In the genomic region with DNA sequence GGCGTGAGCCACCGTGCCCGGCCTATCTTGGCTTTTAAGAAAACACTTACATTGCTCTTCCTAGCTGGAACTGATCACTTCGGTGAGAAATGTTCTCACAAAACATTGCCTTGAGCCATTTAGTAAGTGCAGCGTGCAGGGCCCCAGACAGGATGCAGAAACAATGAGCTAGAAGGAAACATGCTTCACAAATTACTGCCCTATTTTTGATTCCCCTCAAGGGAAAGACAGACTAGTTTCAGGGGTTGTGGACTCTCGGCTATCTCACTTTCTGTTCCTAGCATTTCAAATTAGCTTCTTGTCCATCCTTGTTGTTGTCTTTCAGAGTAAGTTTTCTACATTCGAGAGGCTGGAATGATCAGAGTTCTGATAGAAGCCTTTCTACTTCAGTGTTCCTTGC, we compare ENCODE assay signal across 16 cellular contexts. TPM values are rescaled to one million over a fixed set of nuclear protein-coding genes. Genes with fewer than 3 reads are reported as not detected.
DNase-seq lines count a peak whose midpoint lies in the region; ATAC-seq, FAIRE-seq and TF ChIP-seq lines count a peak whose summit lies in the region.
"Had no signal": no experiment of that assay in that cellular context is flagged by ENCODE, and none has a peak within 500 bp of the region (broad histone marks: within the 10 kb centered on the region; RNA-seq: fewer than 3 reads in every experiment).

No MANE protein-coding gene starts in this region.

- POLR2A ChIA-PET in HepG2 (lab: Yijun Ruan, JAX) = no interaction called here

- H2AFZ ChIP-seq in HepG2 (ENCODE audit: low read length) = no peak overlapping the region

- H3K36me3 ChIP-seq in spleen = peaks cover 0 to 35% (median 10%) of the 10 kb centered on the region in 6 donors
- H3K36me3 ChIP-seq in HepG2 (replicated peaks in 1 of 2; ENCODE audit: control insufficient read depth in 1 of 2, insufficient read depth in 2 of 2, low read length in 2 of 2) = no peaks in the 10 kb centered on the region
- H3K36me3 ChIP-seq: uterus had no signal

- no TSS peak for BruUV-seq in HepG2 (replicated peaks; lab: Mats Ljungman, UMichigan)

- WGBS in spleen, 5 donors = 50 to 83% (median 73%) methylated on average over 7 of the region's 7 CpGs
- WGBS in HepG2 (ENCODE audit: low lambda C conversion rate) = over 99% methylated on average over 7 of the region's 7 CpGs

- H3K27me3 ChIP-seq in spleen (replicated peaks in 1 of 7) = no peaks in the 10 kb centered on the region
- H3K27me3 ChIP-seq in HepG2 (ENCODE audit: control insufficient read depth in 1 of 2, insufficient read depth in 2 of 2, low read length in 2 of 2) = no peaks in the 10 kb centered on the region
- H3K27me3 ChIP-seq: uterus had no signal

- H3K9ac ChIP-seq in HepG2 (ENCODE audit: insufficient read depth, low read depth, low read length) = no peak overlapping the region

- H4K20me1 ChIP-seq in HepG2 (ENCODE audit: insufficient read depth, low read length) = no peaks in the 10 kb centered on the region

- intact Hi-C loops in spleen (cut with DNase I; ENCODE audit: low total_unique reads) = no loop called here
- intact Hi-C loops in HepG2 (cut with micrococcal nuclease; ENCODE audit: unreplicated experiment) = no loop called here

- no peak for TF ChIP-seq RAD21 in HepG2 (CRISPR knock-in tag; IDR thresholded peaks at IDR 0.05)

- TF ChIP-seq CTCF in spleen (IDR thresholded peaks at IDR 0.05 in 8 of 11, conservative IDR thresholded peaks at IDR 0.05 in 3 of 11) (no peak), HepG2 (CRISPR knock-in tag; IDR thresholded peaks at IDR 0.05) (no peak)

- H3K4me3 ChIP-seq in spleen (no peak overlapping the region), HepG2 (replicated peaks in 1 of 3; ENCODE audit: insufficient read depth in 1 of 3, low read depth in 2 of 3, low read length in 3 of 3) (no peak overlapping the region)
- H3K4me3 ChIP-seq: uterus had no signal

- DNase-seq in spleen = no peak
- no peak for DNase-seq in NCI-H187 treated with DMSO at 0.1 percent for 48 hours (lab: John Stamatoyannopoulos, UW)
- no peak for DNase-seq in HepG2 (ENCODE audit: low spot score)
- no peak for DNase-seq in UCSD-AML1 (lab: John Stamatoyannopoulos, UW; ENCODE audit: unreplicated experiment)
- DNase-seq: activated T-cell treated with anti-CD3 and anti-CD28 coated beads, Interleukin-2, amount 50 U/mL, for 48 hours; DMS 273 treated with DMSO at 0.1 percent for 48 hours; erythroblast; NCI-H226; right cardiac atrium; uterus had no signal

- TF ChIP-seq EP300 in HepG2 (IDR thresholded peaks at IDR 0.05; ENCODE audit: low read depth in 2 of 2, low read length in 2 of 2) = no peak
- TF ChIP-seq EP300 in HepG2 (CRISPR knock-in tag; IDR thresholded peaks at IDR 0.05; ENCODE audit: borderline replicate concordance) = no peak

- H3K4me1 ChIP-seq in spleen = peaks cover 0 to 19% (median 3%) of the 10 kb centered on the region in 6 donors
- no peaks in the 10 kb centered on the region for H3K4me1 ChIP-seq in HepG2 (ENCODE audit: insufficient read depth, low read length)
- H3K4me1 ChIP-seq: uterus had no signal

- no peak overlapping the region for H3K4me2 ChIP-seq in HepG2 (ENCODE audit: low read depth, low read length)

- ATAC-seq in GM18909 (IDR thresholded peaks at IDR 0.05; ENCODE audit: poor library complexity, unreplicated experiment) (peak; percentile 72), GM21619 (IDR thresholded peaks at IDR 0.05; ENCODE audit: unreplicated experiment) (peak; percentile 84), HG03432 (IDR thresholded peaks at IDR 0.05; ENCODE audit: unreplicated experiment) (peak; percentile 95), HepG2 (no peak)
- ATAC-seq: right cardiac atrium had no signal

- H3K27ac ChIP-seq in spleen (peak overlapping the region in 7 of 8 donors; percentile 14 to 80 (median 43)), HepG2 (ENCODE audit: extremely low read length, insufficient read depth, low read length) (no peak overlapping the region)
- H3K27ac ChIP-seq: RWPE1, uterus had no signal

- no peak for TF ChIP-seq POLR2A in spleen (IDR thresholded peaks at IDR 0.05)
- no peak for TF ChIP-seq POLR2A in HepG2 (IDR thresholded peaks at IDR 0.05; ENCODE audit: insufficient read depth in 1 of 2, low read depth in 2 of 2, low read length in 2 of 2)

- in situ Hi-C loops in HepG2 (cut with HindIII; ENCODE audit: extremely low pct_ligation_motif_present, low pct_unique_long_range_greater_than_20kb) = no loop called here

- no peak for FAIRE-seq in HepG2 (lab: Jason Lieb, UNC)
- FAIRE-seq: bronchial epithelial cell, TTC549 had no signal

- no peaks in the 10 kb centered on the region for H3K79me2 ChIP-seq in HepG2 (ENCODE audit: insufficient read depth, low read length)

- CTCF ChIA-PET in HepG2 (lab: Yijun Ruan, JAX; ENCODE audit: low intra/inter-chr PET ratio, low total read pairs) = no interaction called here

- H3K9me3 ChIP-seq in spleen (no peaks in the 10 kb centered on the region), HepG2 (ENCODE audit: low read length) (no peaks in the 10 kb centered on the region)
- H3K9me3 ChIP-seq: uterus had no signal

RNA-seq across cellular contexts. Expression of a gene that starts 21.6 kb away (rescaled TPM):
- total RNA-seq in spleen (10 to 100 TPM in 4 of 7 donors, 1 to 10 TPM in 3; 5.6 to 61.0 (median 15.7) TPM), HepG2 (2016; rRNA removed; fragmentation: Illumina TruSeq; extraction: Trizol) (1.4 and 2.5 TPM in 2 replicates)
- polyA plus RNA-seq in spleen (1 to 10 TPM; 4.0 to 6.1 (median 4.2) TPM), HepG2 (2011; rRNA removed) (2.5 and 3.2 TPM in 2 replicates)
- 0.10 and 0.18 TPM in 2 replicates for total RNA-seq in HepG2 (2016; cell fraction: cytosol; rRNA removed; fragmentation: Illumina TruSeq; extraction: Trizol; ENCODE audit: low read depth)
- 0.58 and 0.78 TPM in 2 replicates for total RNA-seq in HepG2 (2016; cell fraction: insoluble cytoplasmic fraction; rRNA removed; fragmentation: Illumina TruSeq; extraction: Trizol)
- 0.40 and 0.79 TPM in 2 replicates for total RNA-seq in HepG2 (2016; cell fraction: membrane; rRNA removed; fragmentation: Illumina TruSeq; extraction: Trizol)
- total RNA-seq in HepG2 (2016; cell fraction: nucleus; rRNA removed; fragmentation: Illumina TruSeq; extraction: Trizol) = 1.5 and 2.1 TPM in 2 replicates
- 1.4 and 1.6 TPM in 2 replicates for polyA plus RNA-seq in HepG2 (2011; cell fraction: cytosol; rRNA removed)
- 6.3 and 7.1 TPM in 2 replicates for polyA plus RNA-seq in HepG2 (2011; cell fraction: nucleus; rRNA removed)
- polyA plus RNA-seq in HepG2 (2012) = 0.68 and 0.72 TPM in 2 replicates
- 0.16 and 0.20 TPM in 2 replicates for polyA plus RNA-seq in HepG2 (2016; cell fraction: cytosol; fragmentation: Illumina TruSeq; extraction: Trizol; ENCODE audit: low read depth)
- 0.61 and 1.4 TPM in 2 replicates for polyA plus RNA-seq in HepG2 (2016; cell fraction: insoluble cytoplasmic fraction; fragmentation: Illumina TruSeq; extraction: Trizol; ENCODE audit: low read depth)
- polyA plus RNA-seq in HepG2 (2016; cell fraction: membrane; fragmentation: Illumina TruSeq; extraction: Trizol; ENCODE audit: low read depth) = 0.31 and 0.41 TPM in 2 replicates
- 2.3 and 3.5 TPM in 2 replicates for polyA plus RNA-seq in HepG2 (2016; cell fraction: nucleus; fragmentation: Illumina TruSeq; extraction: Trizol; ENCODE audit: insufficient read depth, low read depth)
- polyA minus RNA-seq in HepG2 (2011; rRNA and poly(A)+ RNA removed; ENCODE audit: low replicate concordance) = 2.7 and 14.2 TPM in 2 replicates
- 0.69 and 1.3 TPM in 2 replicates for polyA minus RNA-seq in HepG2 (2011; cell fraction: cytosol; rRNA and poly(A)+ RNA removed)
- 3.0 and 3.6 TPM in 2 replicates for polyA minus RNA-seq in HepG2 (2011; cell fraction: nucleus; rRNA and poly(A)+ RNA removed)

RNA-seq across cellular contexts. Expression of a gene that starts 25.3 kb away (rescaled TPM):
- total RNA-seq in spleen = 10 to 100 TPM; 19.8 to 39.9 (median 22.6) TPM
- 10 to 100 TPM; 31.0 to 34.6 (median 33.1) TPM for polyA plus RNA-seq in spleen
- 0.15 TPM in 1 of 2 replicates, not detected in the other for total RNA-seq in HepG2 (2016; rRNA removed; fragmentation: Illumina TruSeq; extraction: Trizol)
- 1.3 TPM in 1 of 2 replicates, not detected in the other for total RNA-seq in HepG2 (2016; cell fraction: cytosol; rRNA removed; fragmentation: Illumina TruSeq; extraction: Trizol; ENCODE audit: low read depth)
- total RNA-seq in HepG2 (2016; cell fraction: insoluble cytoplasmic fraction; rRNA removed; fragmentation: Illumina TruSeq; extraction: Trizol) = 0.28 and 0.31 TPM in 2 replicates
- not detected in 2 replicates for total RNA-seq in HepG2 (2016; cell fraction: membrane; rRNA removed; fragmentation: Illumina TruSeq; extraction: Trizol)
- 0.81 TPM in 1 of 2 replicates, not detected in the other for total RNA-seq in HepG2 (2016; cell fraction: nucleus; rRNA removed; fragmentation: Illumina TruSeq; extraction: Trizol)
- 0.55 and 0.78 TPM in 2 replicates for polyA plus RNA-seq in HepG2 (2011; rRNA removed)
- polyA plus RNA-seq in HepG2 (2011; cell fraction: cytosol; rRNA removed) = 0.10 and 0.36 TPM in 2 replicates
- 1.7 and 1.8 TPM in 2 replicates for polyA plus RNA-seq in HepG2 (2011; cell fraction: nucleus; rRNA removed)
- polyA plus RNA-seq in HepG2 (2012) = 0.38 and 1.8 TPM in 2 replicates
- 0.18 TPM in 1 of 2 replicates, not detected in the other for polyA plus RNA-seq in HepG2 (2016; cell fraction: cytosol; fragmentation: Illumina TruSeq; extraction: Trizol; ENCODE audit: low read depth)
- not detected in 2 replicates for polyA plus RNA-seq in HepG2 (2016; cell fraction: insoluble cytoplasmic fraction; fragmentation: Illumina TruSeq; extraction: Trizol; ENCODE audit: low read depth)
- 0.26 TPM in 1 of 2 replicates, not detected in the other for polyA plus RNA-seq in HepG2 (2016; cell fraction: membrane; fragmentation: Illumina TruSeq; extraction: Trizol; ENCODE audit: low read depth)
- 0.85 and 1.1 TPM in 2 replicates for polyA plus RNA-seq in HepG2 (2016; cell fraction: nucleus; fragmentation: Illumina TruSeq; extraction: Trizol; ENCODE audit: insufficient read depth, low read depth)
- polyA minus RNA-seq in HepG2 (2011; rRNA and poly(A)+ RNA removed; ENCODE audit: low replicate concordance) = 0.32 and 11.4 TPM in 2 replicates
- 1.6 TPM in 1 of 2 replicates, not detected in the other for polyA minus RNA-seq in HepG2 (2011; cell fraction: cytosol; rRNA and poly(A)+ RNA removed)
- polyA minus RNA-seq in HepG2 (2011; cell fraction: nucleus; rRNA and poly(A)+ RNA removed) = 1.1 and 1.5 TPM in 2 replicates

Comparison
In these comparisons a context has a peak if more than half of its experiments do, and no peak if none do; other contexts are left out.
1. RNA of a gene that starts 25.3 kb away (total RNA-seq): 19.8 to 39.9 TPM in spleen; 0.15 to 1.3 TPM in HepG2; every median in the first group is over 4 times any median in the second.